In genomic region chr19:41595258-41595889, GRCh38 we compare ENCODE assay signal across 8 cellular contexts. TPM values are rescaled to one million over a fixed set of nuclear protein-coding genes. Genes with fewer than 3 reads are reported as not detected.
DNase-seq lines count a peak whose midpoint lies in the region; ATAC-seq, FAIRE-seq and TF ChIP-seq lines count a peak whose summit lies in the region.

No MANE protein-coding gene starts in this region.

- H3K4me3 Mint-ChIP-seq in H9 = no peak overlapping the region

- intact Hi-C loops in HepG2 (cut with micrococcal nuclease; ENCODE audit: unreplicated experiment) = no loop called here

- H3T11ph ChIP-seq in H9 (ENCODE audit: low read length) = no peak overlapping the region

- TF ChIP-seq EP300 in HepG2 (IDR thresholded peaks at IDR 0.05; ENCODE audit: low read depth in 2 of 2, low read length in 2 of 2) = no peak
- no peak for TF ChIP-seq EP300 in HepG2 (CRISPR knock-in tag; IDR thresholded peaks at IDR 0.05; ENCODE audit: borderline replicate concordance)

- no peak overlapping the region for H3K27ac Mint-ChIP-seq in H9

- no peak overlapping the region for H2AK5ac ChIP-seq in H9 (ENCODE audit: insufficient read length, low read length)

- H2BK5ac ChIP-seq in H9 (ENCODE audit: insufficient read length, low read length) = no peak overlapping the region

- no peak overlapping the region for H2BK120ac ChIP-seq in H9 (ENCODE audit: low read depth, low read length, poor library complexity, severe bottlenecking)

- H3K27me3 Mint-ChIP-seq in H9 (ENCODE audit: low read depth) = no peaks in the 10 kb centered on the region; the same call in 1 of the 2 replicates

- peaks cover 0 to 7% (median 0%) of the 10 kb centered on the region in 3 experiments; a peak in 2 of 7 replicates for H3K36me3 Mint-ChIP-seq in H9 (ENCODE audit: insufficient read depth in 1 of 3, low read depth in 3 of 3)

- no peak overlapping the region for H3K4ac ChIP-seq in H9 (ENCODE audit: low read depth, low read length)

- peak; percentile 82 for ATAC-seq in HepG2
- no peak for ATAC-seq in GM21619 (IDR thresholded peaks at IDR 0.05; ENCODE audit: unreplicated experiment)

- peak; percentile 62 for TF ChIP-seq CTCF in H9 (conservative IDR thresholded peaks at IDR 0.05)
- peak; percentile 73 for TF ChIP-seq CTCF in HepG2 (CRISPR knock-in tag; IDR thresholded peaks at IDR 0.05)

- no peak overlapping the region for H3K14ac ChIP-seq in H9 (ENCODE audit: insufficient read depth, low read length)

- H4K91ac ChIP-seq in H9 (ENCODE audit: insufficient read length, low read depth, low read length) = no peak overlapping the region

- peak; percentile 77 for FAIRE-seq in HepG2 (lab: Jason Lieb, UNC)

- H4K8ac ChIP-seq in H9 (replicated peaks; ENCODE audit: insufficient read length, low read depth, low read length) = no peak overlapping the region

- H3K36me3 ChIP-seq in HepG2 (replicated peaks in 1 of 2; ENCODE audit: control insufficient read depth in 1 of 2, insufficient read depth in 2 of 2, low read length in 2 of 2) = no peaks in the 10 kb centered on the region

- in situ Hi-C loops in HepG2 (cut with HindIII; ENCODE audit: extremely low pct_ligation_motif_present, low pct_unique_long_range_greater_than_20kb) = no loop called here

- H3K9me3 ChIP-seq in H9 (ENCODE audit: control insufficient read depth, low read depth, low read length) (peaks cover 6% of the 10 kb centered on the region), HepG2 (ENCODE audit: low read length) (no peaks in the 10 kb centered on the region)

- WGBS in H9 (ENCODE audit: extremely low coverage, insufficient read length, low lambda C conversion rate) = no CpG with 5 or more reads among the region's 4 CpGs
- 25% methylated on average over 4 of the region's 4 CpGs for WGBS in HepG2 (ENCODE audit: low lambda C conversion rate)

- H3K23ac ChIP-seq in H9 (ENCODE audit: insufficient read length, low read depth, low read length) = no peak overlapping the region

- H3K18ac ChIP-seq in H9 (ENCODE audit: insufficient read length, low read depth, low read length) = no peak overlapping the region

- no peaks in the 10 kb centered on the region for H3K79me1 ChIP-seq in H9 (ENCODE audit: insufficient read depth, low read depth, low read length, poor library complexity, severe bottlenecking)

- H3K56ac ChIP-seq in H9 (ENCODE audit: insufficient read length, low read depth, low read length) = no peak overlapping the region

- no peaks in the 10 kb centered on the region for H3K23me2 ChIP-seq in H9 (ENCODE audit: insufficient read length, low read depth, low read length, poor library complexity, severe bottlenecking)

- H3K4me2 ChIP-seq in H9 (ENCODE audit: insufficient read depth, insufficient read length, low read length) (no peak overlapping the region), HepG2 (ENCODE audit: low read depth, low read length) (no peak overlapping the region)

- no peaks in the 10 kb centered on the region for H3K4me1 Mint-ChIP-seq in H9

- H2AFZ ChIP-seq in H9 (ENCODE audit: low read length) (no peak overlapping the region), HepG2 (ENCODE audit: low read length) (no peak overlapping the region)

- no peak overlapping the region for H4K5ac ChIP-seq in H9 (ENCODE audit: insufficient read length, low read depth, low read length)

- no peak overlapping the region for H3K9ac ChIP-seq in H9 (ENCODE audit: extremely low read depth, insufficient read length, low read length)
- H3K9ac ChIP-seq in HepG2 (ENCODE audit: insufficient read depth, low read depth, low read length) = no peak overlapping the region

- BruUV-seq in HepG2 (replicated peaks; lab: Mats Ljungman, UMichigan) = no TSS peak

- POLR2A ChIA-PET in HepG2 (lab: Yijun Ruan, JAX) = no interaction called here

- H3K9me3 Mint-ChIP-seq in H9 = peaks cover 49 to 80% of the 10 kb centered on the region in 2 experiments

- H2BK15ac ChIP-seq in H9 (ENCODE audit: low read depth, low read length) = no peak overlapping the region

- H3K27me3 ChIP-seq in H9 (ENCODE audit: insufficient read depth, low read length) (no peaks in the 10 kb centered on the region; the same call in 1 of the 2 replicates), HepG2 (ENCODE audit: control insufficient read depth in 1 of 2, insufficient read depth in 2 of 2, low read length in 2 of 2) (no peaks in the 10 kb centered on the region)

- H3K4me1 ChIP-seq in H9 (ENCODE audit: insufficient read depth, low read length) = no peaks in the 10 kb centered on the region
- no peaks in the 10 kb centered on the region for H3K4me1 ChIP-seq in HepG2 (ENCODE audit: insufficient read depth, low read length)

- DNase-seq in COLO668 (lab: John Stamatoyannopoulos, UW; ENCODE audit: unreplicated experiment) (peak; percentile 49), H9 (peak; percentile 54), NCI-H2196 treated with DMSO at 0.1 percent for 48 hours (lab: John Stamatoyannopoulos, UW; ENCODE audit: unreplicated experiment) (peak; percentile 77), cerebellum (ENCODE audit: low spot score) (peak; percentile 9), HepG2 (ENCODE audit: low spot score) (peak; percentile 61)
- DNase-seq in activated CD4-positive, CD25-positive, alpha-beta regulatory T cell treated with anti-CD3 and anti-CD28 coated beads, Interleukin-2, amount 50 U/mL, for 16 hours (ENCODE audit: low read depth, low spot score) = peak; percentile 47
- DNase-seq in stimulated activated CD8-positive, alpha-beta memory T cell treated with anti-CD3 and anti-CD28 coated beads, Interleukin-15, amount 100 ng/mL, for 48 hours (ENCODE audit: low read depth in 2 of 2) = peak; percentile 35 to 41

- H2BK20ac ChIP-seq in H9 (ENCODE audit: low read depth, low read length, poor library complexity, severe bottlenecking) = no peak overlapping the region

- H3K79me2 ChIP-seq in H9 (ENCODE audit: insufficient read depth, low read length) = no peaks in the 10 kb centered on the region
- no peaks in the 10 kb centered on the region for H3K79me2 ChIP-seq in HepG2 (ENCODE audit: insufficient read depth, low read length)

- no peak for TF ChIP-seq POLR2A in HepG2 (IDR thresholded peaks at IDR 0.05; ENCODE audit: insufficient read depth in 1 of 2, low read depth in 2 of 2, low read length in 2 of 2)

- no peak overlapping the region for H2BK12ac ChIP-seq in H9 (ENCODE audit: insufficient read length, low read depth, low read length)

- H3K27ac ChIP-seq in H9 (ENCODE audit: insufficient read length, low read depth, low read length) (no peak overlapping the region), HepG2 (ENCODE audit: extremely low read length, insufficient read depth, low read length) (no peak overlapping the region)

- TF ChIP-seq RAD21 in HepG2 (CRISPR knock-in tag; IDR thresholded peaks at IDR 0.05) = peak; percentile 17; the same call in 1 of the 2 replicates

- H4K20me1 ChIP-seq in H9 (ENCODE audit: control insufficient read depth, insufficient read depth, insufficient read length) (no peaks in the 10 kb centered on the region), HepG2 (ENCODE audit: insufficient read depth, low read length) (no peaks in the 10 kb centered on the region)

- CTCF ChIA-PET in HepG2 (lab: Yijun Ruan, JAX; ENCODE audit: low intra/inter-chr PET ratio, low total read pairs) = no interaction called here

- H3K4me3 ChIP-seq in HepG2 (replicated peaks in 1 of 3; ENCODE audit: insufficient read depth in 1 of 3, low read depth in 2 of 3, low read length in 3 of 3) = no peak overlapping the region

RNA-seq across cellular contexts. Expression of gene CEACAM21, which starts 19.4 kb away (rescaled TPM):
- total RNA-seq in H9 (2021) (not detected in 2 replicates), cerebellum (2.4 TPM), HepG2 (2016; rRNA removed; fragmentation: Illumina TruSeq; extraction: Trizol) (not detected in 2 replicates)
- total RNA-seq in HepG2 (2016; cell fraction: cytosol; rRNA removed; fragmentation: Illumina TruSeq; extraction: Trizol; ENCODE audit: low read depth) = not detected in 2 replicates
- total RNA-seq in HepG2 (2016; cell fraction: insoluble cytoplasmic fraction; rRNA removed; fragmentation: Illumina TruSeq; extraction: Trizol) = not detected in 2 replicates
- total RNA-seq in HepG2 (2016; cell fraction: membrane; rRNA removed; fragmentation: Illumina TruSeq; extraction: Trizol) = not detected in 2 replicates
- not detected in 2 replicates for total RNA-seq in HepG2 (2016; cell fraction: nucleus; rRNA removed; fragmentation: Illumina TruSeq; extraction: Trizol)
- polyA plus RNA-seq in HepG2 (2011; rRNA removed) = 0.05 TPM in 1 of 2 replicates, not detected in the other
- polyA plus RNA-seq in HepG2 (2011; cell fraction: cytosol; rRNA removed) = not detected in 2 replicates
- not detected in 2 replicates for polyA plus RNA-seq in HepG2 (2011; cell fraction: nucleus; rRNA removed)
- polyA plus RNA-seq in HepG2 (2012) = not detected in 2 replicates
- polyA plus RNA-seq in HepG2 (2016; cell fraction: cytosol; fragmentation: Illumina TruSeq; extraction: Trizol; ENCODE audit: low read depth) = not detected in 2 replicates
- polyA plus RNA-seq in HepG2 (2016; cell fraction: insoluble cytoplasmic fraction; fragmentation: Illumina TruSeq; extraction: Trizol; ENCODE audit: low read depth) = not detected in 2 replicates
- not detected in 2 replicates for polyA plus RNA-seq in HepG2 (2016; cell fraction: membrane; fragmentation: Illumina TruSeq; extraction: Trizol; ENCODE audit: low read depth)
- not detected in 2 replicates for polyA plus RNA-seq in HepG2 (2016; cell fraction: nucleus; fragmentation: Illumina TruSeq; extraction: Trizol; ENCODE audit: insufficient read depth, low read depth)
- 0.20 TPM in 1 of 2 replicates, not detected in the other for polyA minus RNA-seq in HepG2 (2011; rRNA and poly(A)+ RNA removed; ENCODE audit: low replicate concordance)
- not detected in 2 replicates for polyA minus RNA-seq in HepG2 (2011; cell fraction: cytosol; rRNA and poly(A)+ RNA removed)
- polyA minus RNA-seq in HepG2 (2011; cell fraction: nucleus; rRNA and poly(A)+ RNA removed) = not detected in 2 replicates

RNA-seq across cellular contexts. Expression of gene CEACAM4, which starts 31.5 kb away (rescaled TPM):
- total RNA-seq in H9 (2021) = not detected in 2 replicates
- total RNA-seq in cerebellum = not detected
- total RNA-seq in HepG2 (2016; rRNA removed; fragmentation: Illumina TruSeq; extraction: Trizol) = not detected in 2 replicates
- not detected in 2 replicates for total RNA-seq in HepG2 (2016; cell fraction: cytosol; rRNA removed; fragmentation: Illumina TruSeq; extraction: Trizol; ENCODE audit: low read depth)
- total RNA-seq in HepG2 (2016; cell fraction: insoluble cytoplasmic fraction; rRNA removed; fragmentation: Illumina TruSeq; extraction: Trizol) = not detected in 2 replicates
- total RNA-seq in HepG2 (2016; cell fraction: membrane; rRNA removed; fragmentation: Illumina TruSeq; extraction: Trizol) = not detected in 2 replicates
- total RNA-seq in HepG2 (2016; cell fraction: nucleus; rRNA removed; fragmentation: Illumina TruSeq; extraction: Trizol) = not detected in 2 replicates
- polyA plus RNA-seq in HepG2 (2011; rRNA removed) = not detected in 2 replicates
- polyA plus RNA-seq in HepG2 (2011; cell fraction: cytosol; rRNA removed) = not detected in 2 replicates
- not detected in 2 replicates for polyA plus RNA-seq in HepG2 (2011; cell fraction: nucleus; rRNA removed)
- not detected in 2 replicates for polyA plus RNA-seq in HepG2 (2012)
- not detected in 2 replicates for polyA plus RNA-seq in HepG2 (2016; cell fraction: cytosol; fragmentation: Illumina TruSeq; extraction: Trizol; ENCODE audit: low read depth)
- polyA plus RNA-seq in HepG2 (2016; cell fraction: insoluble cytoplasmic fraction; fragmentation: Illumina TruSeq; extraction: Trizol; ENCODE audit: low read depth) = not detected in 2 replicates
- not detected in 2 replicates for polyA plus RNA-seq in HepG2 (2016; cell fraction: membrane; fragmentation: Illumina TruSeq; extraction: Trizol; ENCODE audit: low read depth)
- polyA plus RNA-seq in HepG2 (2016; cell fraction: nucleus; fragmentation: Illumina TruSeq; extraction: Trizol; ENCODE audit: insufficient read depth, low read depth) = not detected in 2 replicates
- not detected in 2 replicates for polyA minus RNA-seq in HepG2 (2011; rRNA and poly(A)+ RNA removed; ENCODE audit: low replicate concordance)
- not detected in 2 replicates for polyA minus RNA-seq in HepG2 (2011; cell fraction: cytosol; rRNA and poly(A)+ RNA removed)
- polyA minus RNA-seq in HepG2 (2011; cell fraction: nucleus; rRNA and poly(A)+ RNA removed) = not detected in 2 replicates

Comparison
In these comparisons a context has a peak if more than half of its experiments do, and no peak if none do; other contexts are left out.
1. DNase-seq: peak in every context shown above with its lines; median percentile 77 in NCI-H2196 treated with DMSO at 0.1 percent for 48 hours; 61 in HepG2; 54 in H9; 49 in COLO668; 47 in activated CD4-positive, CD25-positive, alpha-beta regulatory T cell treated with anti-CD3 and anti-CD28 coated beads, Interleukin-2, amount 50 U/mL, for 16 hours; 38 in stimulated activated CD8-positive, alpha-beta memory T cell treated with anti-CD3 and anti-CD28 coated beads, Interleukin-15, amount 100 ng/mL, for 48 hours; 9 in cerebellum.